ENCODE assay signal across 8 cellular contexts in the genomic region with DNA sequence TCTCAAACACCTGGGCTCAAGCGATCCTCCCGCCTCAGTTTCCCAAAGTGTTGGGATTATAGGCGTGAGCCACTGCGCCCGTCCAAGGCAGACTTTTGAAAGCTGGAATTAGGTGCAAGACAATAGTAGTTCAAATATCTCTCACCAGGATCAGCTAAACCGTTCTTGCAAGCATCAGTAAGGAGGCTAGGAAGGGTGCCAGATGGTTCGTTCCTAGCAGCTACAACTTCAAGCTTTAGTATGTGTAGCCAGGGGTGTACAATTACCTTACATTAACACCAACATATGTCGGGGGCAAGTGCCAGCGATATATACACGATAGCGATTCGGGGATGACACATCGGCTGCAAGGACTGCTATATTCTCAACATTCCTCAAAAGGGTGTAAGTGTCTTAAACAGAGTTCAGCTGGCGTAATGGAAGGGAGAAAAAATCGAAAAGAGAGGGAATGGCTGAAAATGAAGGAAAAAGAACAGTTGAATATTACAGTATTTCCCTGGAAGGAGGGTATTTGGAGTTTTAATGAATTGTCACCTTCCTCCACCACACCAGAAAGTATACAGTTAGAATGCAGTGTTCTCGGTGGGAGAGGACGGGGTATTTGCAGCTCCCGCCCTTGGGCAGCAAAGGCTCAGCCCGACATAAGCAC. TPM values are rescaled to one million over a fixed set of nuclear protein-coding genes. Genes with fewer than 3 reads are reported as not detected.
DNase-seq lines count a peak whose midpoint lies in the region; ATAC-seq, FAIRE-seq and TF ChIP-seq lines count a peak whose summit lies in the region.

No MANE protein-coding gene starts in this region.

- H3K4me3 ChIP-seq in HepG2 (replicated peaks in 1 of 3; ENCODE audit: insufficient read depth in 1 of 3, low read depth in 2 of 3, low read length in 3 of 3), result peak overlapping the region; percentile 83 to 94 (median 92)
- H3K4me3 ChIP-seq in testis, result peak overlapping the region; percentile 87 to 93

- TF ChIP-seq CTCF in 22Rv1 (IDR thresholded peaks at IDR 0.05) (no peak), HepG2 (CRISPR knock-in tag; IDR thresholded peaks at IDR 0.05) (no peak), testis (IDR thresholded peaks at IDR 0.05) (no peak)

- H3K27me3 ChIP-seq in HepG2 (ENCODE audit: control insufficient read depth in 1 of 2, insufficient read depth in 2 of 2, low read length in 2 of 2) (no peaks in the 10 kb centered on the region; a peak in 1 of 5 replicates), testis (no peaks in the 10 kb centered on the region)

- POLR2A ChIA-PET in HepG2 (lab: Yijun Ruan, JAX), result interaction anchor here (0.6 to 3.3 kb wide), 17 partner anchors 9 to 1786 kb away, joined by 3 to 21 read pairs (median 5); partner anchors contain the start of genes COX14 and SMARCD1

- H3K4me2 ChIP-seq in HepG2 (ENCODE audit: low read depth, low read length), result peak overlapping the region; percentile 89

- ATAC-seq in GM19324 (IDR thresholded peaks at IDR 0.05; ENCODE audit: low FRiP score, unreplicated experiment), result peak; percentile 13
- ATAC-seq in HepG2, result peak; percentile 75

- TSS peak; percentile 71 for BruUV-seq in HepG2 (replicated peaks; lab: Mats Ljungman, UMichigan)

- DNase-seq in NCI-H524 treated with DMSO at 0.1 percent for 48 hours (lab: John Stamatoyannopoulos, UW) (peak; percentile 95), cerebellar nuclear complex (lab: John Stamatoyannopoulos, UW) (peak; percentile 8 to 30), HepG2 (ENCODE audit: low spot score) (no peak), testis (peak; percentile 53), NCI-H2029 (lab: John Stamatoyannopoulos, UW) (no peak), T1000 (lab: John Stamatoyannopoulos, UW) (no peak)

- no peak for TF ChIP-seq RAD21 in HepG2 (CRISPR knock-in tag; IDR thresholded peaks at IDR 0.05)

- TF ChIP-seq POLR2A in HepG2 (IDR thresholded peaks at IDR 0.05; ENCODE audit: insufficient read depth in 1 of 2, low read depth in 2 of 2, low read length in 2 of 2) (no peak), testis (IDR thresholded peaks at IDR 0.05) (no peak)

- peaks cover 48% of the 10 kb centered on the region for H3K4me1 ChIP-seq in HepG2 (ENCODE audit: insufficient read depth, low read length)
- H3K4me1 ChIP-seq in testis, result peaks cover 18% of the 10 kb centered on the region

- H3K9ac ChIP-seq in HepG2 (ENCODE audit: insufficient read depth, low read depth, low read length), result peak overlapping the region; percentile 93

- no peaks in the 10 kb centered on the region for H4K20me1 ChIP-seq in HepG2 (ENCODE audit: insufficient read depth, low read length)

- WGBS in HepG2 (ENCODE audit: low lambda C conversion rate), result 35% methylated on average over 19 of the region's 19 CpGs
- 12 to 20% methylated on average over 19 of the region's 19 CpGs for WGBS in testis, 2 donors

- H3K9me3 ChIP-seq in HepG2 (ENCODE audit: low read length), result no peaks in the 10 kb centered on the region
- no peaks in the 10 kb centered on the region for H3K9me3 ChIP-seq in testis

- H2AFZ ChIP-seq in HepG2 (ENCODE audit: low read length), result peak overlapping the region; percentile 23

- CTCF ChIA-PET in HepG2 (lab: Yijun Ruan, JAX; ENCODE audit: low intra/inter-chr PET ratio, low total read pairs), result no interaction called here

- H3K36me3 ChIP-seq in HepG2 (replicated peaks in 1 of 2; ENCODE audit: control insufficient read depth in 1 of 2, insufficient read depth in 2 of 2, low read length in 2 of 2) (no peaks in the 10 kb centered on the region), testis (ENCODE audit: low read depth, missing control alignments) (no peaks in the 10 kb centered on the region)

- no peak for FAIRE-seq in HepG2 (lab: Jason Lieb, UNC)

- H3K79me2 ChIP-seq in HepG2 (ENCODE audit: insufficient read depth, low read length), result peaks cover 10% of the 10 kb centered on the region

- H3K27ac ChIP-seq in 22Rv1, result peak overlapping the region; percentile 72
- H3K27ac ChIP-seq in HepG2 (ENCODE audit: extremely low read length, insufficient read depth, low read length), result peak overlapping the region; percentile 80
- H3K27ac ChIP-seq in testis, result peak overlapping the region; percentile 59 to 86

- in situ Hi-C loops in HepG2 (cut with HindIII; ENCODE audit: extremely low pct_ligation_motif_present, low pct_unique_long_range_greater_than_20kb), result no loop called here

- TF ChIP-seq EP300 in HepG2 (IDR thresholded peaks at IDR 0.05; ENCODE audit: low read depth in 2 of 2, low read length in 2 of 2) (no peak), HepG2 (CRISPR knock-in tag; IDR thresholded peaks at IDR 0.05; ENCODE audit: borderline replicate concordance) (no peak)

- intact Hi-C loops in HepG2 (cut with micrococcal nuclease; ENCODE audit: unreplicated experiment), result loop anchor here (2.0 kb wide), 1 partner anchor 42 kb away; no protein-coding TSS in a partner anchor
- intact Hi-C loops in testis (cut with DNase I; ENCODE audit: low total_unique reads), result no loop called here

TF ChIP-seq in HepG2, 621 proteins besides CTCF, POLR2A, EP300 and RAD21:
- 0 out of 2 replicates have a peak, but pooled peaks have one; percentile 1 for TF ChIP-seq ZNF383 (CRISPR knock-in tag; IDR thresholded peaks at IDR 0.05; ENCODE audit: borderline replicate concordance)
- no peak for TF ChIP-seq CCAR2 (optimal IDR thresholded peaks at IDR 0.05; ENCODE audit: low read depth, low read length)
- TF ChIP-seq ZNF567 (CRISPR knock-in tag; IDR thresholded peaks at IDR 0.05; ENCODE audit: borderline replicate concordance), result peak; percentile 23; the same call in 1 of the 2 replicates
- 0 out of 2 replicates have a peak, but pooled peaks have one; percentile 64 for TF ChIP-seq ZNF674 (CRISPR knock-in tag; IDR thresholded peaks at IDR 0.05; ENCODE audit: low read depth)

RNA-seq across cellular contexts. Expression of gene LIMA1, which starts 0.6 kb away (rescaled TPM):
- total RNA-seq in HepG2 (2016; rRNA removed; fragmentation: Illumina TruSeq; extraction: Trizol), result 13.0 and 19.3 TPM in 2 replicates
- total RNA-seq in HepG2 (2016; cell fraction: cytosol; rRNA removed; fragmentation: Illumina TruSeq; extraction: Trizol; ENCODE audit: low read depth), result 0.91 and 1.6 TPM in 2 replicates
- 12.8 and 15.0 TPM in 2 replicates for total RNA-seq in HepG2 (2016; cell fraction: insoluble cytoplasmic fraction; rRNA removed; fragmentation: Illumina TruSeq; extraction: Trizol)
- 4.2 and 5.4 TPM in 2 replicates for total RNA-seq in HepG2 (2016; cell fraction: membrane; rRNA removed; fragmentation: Illumina TruSeq; extraction: Trizol)
- total RNA-seq in HepG2 (2016; cell fraction: nucleus; rRNA removed; fragmentation: Illumina TruSeq; extraction: Trizol), result 14.1 and 15.9 TPM in 2 replicates
- 13.9 and 19.8 TPM in 2 replicates for polyA plus RNA-seq in HepG2 (2011; rRNA removed)
- polyA plus RNA-seq in HepG2 (2011; cell fraction: cytosol; rRNA removed), result 5.0 and 7.4 TPM in 2 replicates
- 8.8 and 9.7 TPM in 2 replicates for polyA plus RNA-seq in HepG2 (2011; cell fraction: nucleus; rRNA removed)
- 11.5 and 11.9 TPM in 2 replicates for polyA plus RNA-seq in HepG2 (2012)
- polyA plus RNA-seq in HepG2 (2016; cell fraction: cytosol; fragmentation: Illumina TruSeq; extraction: Trizol; ENCODE audit: low read depth), result 0.72 and 1.1 TPM in 2 replicates
- polyA plus RNA-seq in HepG2 (2016; cell fraction: insoluble cytoplasmic fraction; fragmentation: Illumina TruSeq; extraction: Trizol; ENCODE audit: low read depth), result 21.3 and 21.6 TPM in 2 replicates
- polyA plus RNA-seq in HepG2 (2016; cell fraction: membrane; fragmentation: Illumina TruSeq; extraction: Trizol; ENCODE audit: low read depth), result 1.9 and 2.7 TPM in 2 replicates
- 17.1 and 18.0 TPM in 2 replicates for polyA plus RNA-seq in HepG2 (2016; cell fraction: nucleus; fragmentation: Illumina TruSeq; extraction: Trizol; ENCODE audit: insufficient read depth, low read depth)
- 21.1 and 72.7 TPM in 2 replicates for polyA minus RNA-seq in HepG2 (2011; rRNA and poly(A)+ RNA removed; ENCODE audit: low replicate concordance)
- 12.9 and 14.3 TPM in 2 replicates for polyA minus RNA-seq in HepG2 (2011; cell fraction: cytosol; rRNA and poly(A)+ RNA removed)
- polyA minus RNA-seq in HepG2 (2011; cell fraction: nucleus; rRNA and poly(A)+ RNA removed), result 22.8 and 23.7 TPM in 2 replicates
- total RNA-seq in testis, result 10 to 100 TPM; 41.0 to 42.8 TPM
- polyA plus RNA-seq in testis (ENCODE audit: insufficient read depth, low read depth, low replicate concordance), result 37.8 TPM

Comparison
In these comparisons a context has a peak if more than half of its experiments do, and no peak if none do; other contexts are left out.
1. DNase-seq: peak in NCI-H524 treated with DMSO at 0.1 percent for 48 hours (single experiment), cerebellar nuclear complex (2 of 2) and testis (single experiment); none in HepG2 (single experiment), NCI-H2029 (single experiment) and T1000 (single experiment).
2. Peak in every context shown above with its lines, with median percentiles within 50 percentile points of each other: H3K27ac ChIP-seq.